ENCODE assay signal across 8 cellular contexts in the genomic region with DNA sequence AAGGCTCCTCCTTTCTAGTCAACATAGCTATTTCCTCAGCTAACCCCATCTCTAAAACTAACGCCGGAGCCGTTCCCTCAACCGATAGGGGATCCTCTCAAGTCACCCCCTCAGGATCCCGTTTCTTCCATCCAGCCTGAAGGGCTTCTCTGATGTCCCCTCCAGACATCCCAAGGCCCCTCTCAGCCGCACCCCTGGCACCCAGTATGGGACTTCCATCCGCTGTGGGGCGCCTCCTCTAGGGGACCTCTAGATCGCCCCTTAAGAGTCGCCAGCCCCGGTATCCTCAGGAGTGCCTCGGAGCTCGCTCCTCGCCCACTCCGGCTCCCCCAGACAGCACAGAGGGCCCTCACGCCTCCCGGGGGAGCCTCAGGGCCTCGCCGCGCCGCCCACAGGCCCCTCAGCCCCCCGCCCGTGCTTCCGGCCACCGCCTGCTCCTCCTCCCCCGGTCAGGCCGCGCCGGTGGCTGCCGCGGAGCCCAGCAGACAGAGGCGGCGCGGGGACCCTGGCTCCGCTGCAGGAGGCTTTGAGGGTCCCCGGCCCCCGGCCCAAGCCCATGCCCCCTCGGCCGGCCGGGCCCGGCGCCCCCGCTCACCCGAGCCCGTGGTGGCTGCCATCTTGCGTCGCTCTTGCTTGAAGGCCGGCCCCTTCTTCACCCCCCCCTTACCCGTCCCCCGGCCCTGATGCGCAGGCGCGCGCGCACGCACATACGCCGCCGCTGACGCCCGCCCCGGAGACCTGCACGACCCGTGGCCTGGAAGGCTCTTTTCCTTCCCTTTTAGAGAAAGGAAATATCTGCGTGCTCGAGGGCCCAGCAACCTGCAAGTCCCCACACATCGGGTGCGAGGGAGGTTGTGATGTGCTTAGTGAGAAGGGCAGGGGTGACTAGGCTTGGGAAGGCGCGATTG. TPM values are rescaled to one million over a fixed set of nuclear protein-coding genes. Genes with fewer than 3 reads are reported as not detected.
DNase-seq lines count a peak whose midpoint lies in the region; ATAC-seq and TF ChIP-seq lines count a peak whose summit lies in the region.

A gene (minus strand): TSS at position 639 of the 908 bp plus-strand sequence. CDS start 22 bp downstream, at position 617.

- no peaks in the 10 kb centered on the region for H3K9me3 Mint-ChIP-seq in Calu3 (ENCODE audit: low read depth, unreplicated experiment)
- H3K9me3 Mint-ChIP-seq in nephron, result no peaks in the 10 kb centered on the region

- TF ChIP-seq CTCF in Calu3 (IDR thresholded peaks at IDR 0.05; ENCODE audit: unreplicated experiment) (no peak), fibroblast of pulmonary artery (IDR thresholded peaks at IDR 0.05; ENCODE audit: low read length, missing control alignments) (peak; percentile 38), nephron (IDR thresholded peaks at IDR 0.05; ENCODE audit: unreplicated experiment in 3 of 3) (no peak)

- H3K4me3 Mint-ChIP-seq in Calu3 (ENCODE audit: low read depth, unreplicated experiment) (peak within 1 kb of the TSS; percentile 93), nephron (peak within 1 kb of the TSS; percentile 94 to 100 (median 99))

- CTCF ChIA-PET in Calu3 (lab: Charles Lee), result interaction anchor here (0.6 to 1.9 kb wide), 10 partner anchors 9 to 169 kb away, joined by 3 to 10 read pairs (median 5); a partner anchor contains a TSS

- peak within 1 kb of the TSS; percentile 84 for H3K4me3 ChIP-seq in fibroblast of pulmonary artery (replicated peaks; ENCODE audit: low read depth, low read length)

- intact Hi-C loops in Calu3 (cut with micrococcal nuclease; ENCODE audit: unreplicated experiment), result no loop called here

- H3K27ac Mint-ChIP-seq in Calu3 (ENCODE audit: unreplicated experiment) (peak within 1 kb of the TSS; percentile 77), nephron (peak within 1 kb of the TSS; percentile 97 to 98 (median 98))

- peak; percentile 93 for DNase-seq in Calu3
- peak; percentile 88 for DNase-seq in M059J (ENCODE audit: low read depth)
- peak; percentile 23 for DNase-seq in SHP77 treated with DMSO at 0.1 percent for 48 hours (lab: John Stamatoyannopoulos, UW)
- DNase-seq in activated effector memory CD4-positive, alpha-beta T cell treated with Interleukin-2 at 50 U/mL for 16 hours, result peak; percentile 81
- DNase-seq in fibroblast of pulmonary artery (ENCODE audit: low read depth), result peak; percentile 86
- DNase-seq in stimulated activated naive CD8-positive, alpha-beta T cell treated with anti-CD3 and anti-CD28 coated beads, Interleukin-15, Interleukin-2, amounts not matched to agents 100 U/mL and 50 U/mL, for 24 hours, result peak; percentile 92

- H3K4me1 Mint-ChIP-seq in Calu3 (ENCODE audit: low read depth, unreplicated experiment), result peaks cover 77% of the 10 kb centered on the region
- H3K4me1 Mint-ChIP-seq in nephron, result peaks cover 73% of the 10 kb centered on the region

- peak; percentile 51 for ATAC-seq in GM21723 (IDR thresholded peaks at IDR 0.05; ENCODE audit: unreplicated experiment)
- peak; percentile 70 for ATAC-seq in stimulated activated naive CD8-positive, alpha-beta T cell treated with anti-CD3 and anti-CD28 coated beads, Interleukin-15, Interleukin-2, amounts not matched to agents 100 U/mL and 50 U/mL, for 24 hours

- H3K36me3 Mint-ChIP-seq in Calu3 (ENCODE audit: insufficient read depth, unreplicated experiment) (peaks cover 37% of the 10 kb centered on the region), nephron (ENCODE audit: low read depth) (peaks cover 10% of the 10 kb centered on the region)

- no TSS peak for BruUV-seq in Calu3 (replicated peaks; lab: Mats Ljungman, UMichigan)

- H3K27me3 Mint-ChIP-seq in Calu3 (ENCODE audit: unreplicated experiment) (no peaks in the 10 kb centered on the region), nephron (ENCODE audit: low read depth) (no peaks in the 10 kb centered on the region)

RNA-seq across cellular contexts. Expression of the gene that starts here (rescaled TPM):
- 212 TPM in 2 replicates for total RNA-seq in Calu3 (2022)
- total RNA-seq in M059J (2014; rRNA removed; shearing (Covaris generic)), result 135 and 170 TPM in 2 replicates

Comparison
In these comparisons a context has a peak if more than half of its experiments do, and no peak if none do; other contexts are left out.
1. Peak in every context shown above with its lines: DNase-seq, ATAC-seq and H3K4me3 ChIP-seq.
2. DNase-seq: peak in every context shown above with its lines; median percentile 93 in Calu3; 92 in stimulated activated naive CD8-positive, alpha-beta T cell treated with anti-CD3 and anti-CD28 coated beads, Interleukin-15, Interleukin-2, amounts not matched to agents 100 U/mL and 50 U/mL, for 24 hours; 88 in M059J; 86 in fibroblast of pulmonary artery; 81 in activated effector memory CD4-positive, alpha-beta T cell treated with Interleukin-2 at 50 U/mL for 16 hours; 23 in SHP77 treated with DMSO at 0.1 percent for 48 hours.